Comparison of ENCODE assay signal across 1 cellular context in the genomic region with DNA sequence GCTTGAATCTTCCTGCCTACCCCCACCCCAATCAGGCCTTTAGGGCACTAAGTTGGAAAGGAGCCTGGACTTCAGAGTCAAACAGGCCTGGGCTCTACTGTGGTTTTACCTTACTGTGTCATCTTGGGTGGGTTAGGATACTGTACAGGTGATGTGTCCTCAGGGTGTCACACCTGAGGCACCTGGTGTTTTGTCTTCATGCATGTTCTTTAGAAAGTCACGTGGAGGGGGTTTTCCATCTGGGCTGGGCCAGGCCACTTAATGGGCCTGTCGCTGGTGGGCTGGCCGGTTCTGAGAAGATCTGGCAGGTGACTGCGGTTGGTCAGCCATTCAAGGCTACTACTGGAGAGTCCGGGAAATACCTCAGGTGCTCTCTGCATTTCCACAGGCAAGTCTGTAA.
TF ChIP-seq lines count a peak whose summit lies in the region.

No MANE protein-coding gene starts in this region.

TF ChIP-seq in H1, 55 proteins besides CTCF, POLR2A, EP300 and RAD21:
- TF ChIP-seq NRF1 (IDR thresholded peaks at IDR 0.05; ENCODE audit: low read depth, low read length): no peak
- no peak for TF ChIP-seq EGR1 (IDR thresholded peaks at IDR 0.05; ENCODE audit: borderline replicate concordance, low read depth, low read length)
- TF ChIP-seq, protein P1, sequence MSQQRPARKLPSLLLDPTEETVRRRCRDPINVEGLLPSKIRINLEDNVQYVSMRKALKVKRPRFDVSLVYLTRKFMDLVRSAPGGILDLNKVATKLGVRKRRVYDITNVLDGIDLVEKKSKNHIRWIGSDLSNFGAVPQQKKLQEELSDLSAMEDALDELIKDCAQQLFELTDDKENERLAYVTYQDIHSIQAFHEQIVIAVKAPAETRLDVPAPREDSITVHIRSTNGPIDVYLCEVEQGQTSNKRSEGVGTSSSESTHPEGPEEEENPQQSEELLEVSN (IDR thresholded peaks at IDR 0.05): no peak
- no peak for TF ChIP-seq RXRA (IDR thresholded peaks at IDR 0.05; ENCODE audit: insufficient read depth, low read depth, low read length)
- no peak for TF ChIP-seq TAF1 (IDR thresholded peaks at IDR 0.05; ENCODE audit: low read depth, low read length)
